8 cellular contexts compared by ENCODE assay signal in the genomic region with DNA sequence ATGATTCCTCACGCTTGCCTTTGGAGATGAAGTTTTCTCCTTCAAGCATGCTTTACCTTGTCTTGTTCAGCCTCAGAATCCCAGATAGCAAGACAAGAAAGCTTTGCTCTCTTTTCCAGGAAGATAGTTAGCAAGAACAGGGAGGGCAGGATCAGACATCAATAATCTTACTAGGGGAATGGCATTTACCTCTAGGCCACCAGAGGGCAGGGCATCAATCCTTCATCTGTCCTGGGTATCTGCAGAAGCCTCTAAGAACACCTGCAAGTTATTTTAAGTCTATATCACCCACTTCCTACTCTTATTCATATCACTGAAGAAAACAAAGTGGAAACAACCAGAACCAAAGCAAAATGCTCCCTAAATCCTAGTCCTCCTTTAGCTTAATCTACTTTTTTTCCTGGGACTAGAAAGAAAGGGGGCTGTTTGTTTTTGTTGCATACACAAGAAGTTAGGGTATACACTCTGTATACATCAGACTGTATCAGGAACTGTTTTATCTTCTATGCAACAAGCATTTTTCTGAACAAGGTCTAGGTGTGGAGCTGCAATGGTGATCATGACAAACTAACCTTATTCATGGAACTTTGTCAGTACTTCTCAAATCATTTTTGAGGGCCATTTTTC.
DNase-seq lines count a peak whose midpoint lies in the region; ATAC-seq and TF ChIP-seq lines count a peak whose summit lies in the region.

No MANE protein-coding gene starts in this region.

- H3K4me3 ChIP-seq in coronary artery = no peak overlapping the region

- CTCF ChIA-PET in Calu3 (lab: Charles Lee) = interaction anchor here (0.6 kb wide), 1 partner anchor 320 kb away, joined by 3 read pairs; no protein-coding TSS in a partner anchor
- CTCF ChIA-PET in activated CD8-positive, alpha-beta T cell treated with anti-CD3 and anti-CD28 coated beads for 36 hours (lab: Charles Lee) = no interaction called here
- CTCF ChIA-PET in activated CD4-positive, alpha-beta memory T cell treated with anti-CD3 and anti-CD28 coated beads, Interleukin-2, amount 10 ng/mL, durations not matched to agents 7 days and 5 days (lab: Charles Lee) = no interaction called here

- H3K4me3 Mint-ChIP-seq in Calu3 (ENCODE audit: low read depth, unreplicated experiment) = no peak overlapping the region
- no peak overlapping the region for H3K4me3 Mint-ChIP-seq in activated CD8-positive, alpha-beta T cell treated with anti-CD3 and anti-CD28 coated beads for 36 hours
- H3K4me3 Mint-ChIP-seq in activated CD4-positive, alpha-beta memory T cell treated with anti-CD3 and anti-CD28 coated beads, Interleukin-2, amount 10 ng/mL, durations not matched to agents 7 days and 5 days = no peak overlapping the region

- no peaks in the 10 kb centered on the region for H3K36me3 Mint-ChIP-seq in Calu3 (ENCODE audit: insufficient read depth, unreplicated experiment)
- H3K36me3 Mint-ChIP-seq in activated CD8-positive, alpha-beta T cell treated with anti-CD3 and anti-CD28 coated beads for 36 hours (ENCODE audit: low read depth) = no peaks in the 10 kb centered on the region
- no peaks in the 10 kb centered on the region for H3K36me3 Mint-ChIP-seq in activated CD4-positive, alpha-beta memory T cell treated with anti-CD3 and anti-CD28 coated beads, Interleukin-2, amount 10 ng/mL, durations not matched to agents 7 days and 5 days (ENCODE audit: low read depth)

- no peaks in the 10 kb centered on the region for H3K9me3 Mint-ChIP-seq in Calu3 (ENCODE audit: low read depth, unreplicated experiment)
- H3K9me3 Mint-ChIP-seq in activated CD8-positive, alpha-beta T cell treated with anti-CD3 and anti-CD28 coated beads for 36 hours = peaks cover 1% of the 10 kb centered on the region
- peaks cover 4% of the 10 kb centered on the region for H3K9me3 Mint-ChIP-seq in activated CD4-positive, alpha-beta memory T cell treated with anti-CD3 and anti-CD28 coated beads, Interleukin-2, amount 10 ng/mL, durations not matched to agents 7 days and 5 days

- peak; percentile 49 for TF ChIP-seq CTCF in Calu3 (IDR thresholded peaks at IDR 0.05; ENCODE audit: unreplicated experiment)
- peak; percentile 77 for TF ChIP-seq CTCF in LNCAP (IDR thresholded peaks at IDR 0.05)
- no peak for TF ChIP-seq CTCF in activated CD8-positive, alpha-beta T cell treated with anti-CD3 and anti-CD28 coated beads for 36 hours (IDR thresholded peaks at IDR 0.05)
- TF ChIP-seq CTCF in coronary artery (IDR thresholded peaks at IDR 0.05) = no peak

- no TSS peak for BruUV-seq in Calu3 (replicated peaks; lab: Mats Ljungman, UMichigan)

- DNase-seq in Calu3 (peak; percentile 51), lung microvascular endothelial cell (ENCODE audit: low read depth in 2 of 2) (peak; percentile 1 to 4), coronary artery (ENCODE audit: low spot score) (no peak)
- DNase-seq in activated CD8-positive, alpha-beta T cell treated with anti-CD3 and anti-CD28 coated beads for 36 hours = peak; percentile 16
- no peak for DNase-seq in effector CD4-positive, alpha-beta T cell
- no peak for DNase-seq in activated CD4-positive, alpha-beta memory T cell treated with anti-CD3 and anti-CD28 coated beads, Interleukin-2, amount 10 ng/mL, durations not matched to agents 7 days and 5 days

- no peak overlapping the region for H3K27ac ChIP-seq in coronary artery

- peak; percentile 74 for ATAC-seq in GM21423 (IDR thresholded peaks at IDR 0.05; ENCODE audit: unreplicated experiment)
- ATAC-seq in activated CD8-positive, alpha-beta T cell treated with anti-CD3 and anti-CD28 coated beads for 36 hours = no peak

- H3K27me3 Mint-ChIP-seq in Calu3 (ENCODE audit: unreplicated experiment) = no peaks in the 10 kb centered on the region
- no peaks in the 10 kb centered on the region for H3K27me3 Mint-ChIP-seq in activated CD8-positive, alpha-beta T cell treated with anti-CD3 and anti-CD28 coated beads for 36 hours
- H3K27me3 Mint-ChIP-seq in activated CD4-positive, alpha-beta memory T cell treated with anti-CD3 and anti-CD28 coated beads, Interleukin-2, amount 10 ng/mL, durations not matched to agents 7 days and 5 days = no peaks in the 10 kb centered on the region

- intact Hi-C loops in Calu3 (cut with micrococcal nuclease; ENCODE audit: unreplicated experiment) = loop anchor here (1.0 kb wide), 3 partner anchors 424 to 742 kb away; no protein-coding TSS in a partner anchor
- intact Hi-C loops in activated CD8-positive, alpha-beta T cell treated with anti-CD3 and anti-CD28 coated beads for 36 hours (cut with micrococcal nuclease) = no loop called here

- no peaks in the 10 kb centered on the region for H3K4me1 Mint-ChIP-seq in Calu3 (ENCODE audit: low read depth, unreplicated experiment)
- no peaks in the 10 kb centered on the region for H3K4me1 Mint-ChIP-seq in activated CD8-positive, alpha-beta T cell treated with anti-CD3 and anti-CD28 coated beads for 36 hours (ENCODE audit: low read depth)
- no peaks in the 10 kb centered on the region for H3K4me1 Mint-ChIP-seq in activated CD4-positive, alpha-beta memory T cell treated with anti-CD3 and anti-CD28 coated beads, Interleukin-2, amount 10 ng/mL, durations not matched to agents 7 days and 5 days

- H3K27ac Mint-ChIP-seq in Calu3 (ENCODE audit: unreplicated experiment) = no peak overlapping the region
- H3K27ac Mint-ChIP-seq in activated CD8-positive, alpha-beta T cell treated with anti-CD3 and anti-CD28 coated beads for 36 hours = no peak overlapping the region
- H3K27ac Mint-ChIP-seq in activated CD4-positive, alpha-beta memory T cell treated with anti-CD3 and anti-CD28 coated beads, Interleukin-2, amount 10 ng/mL, durations not matched to agents 7 days and 5 days = no peak overlapping the region

- POLR2A ChIA-PET in activated CD8-positive, alpha-beta T cell treated with anti-CD3 and anti-CD28 coated beads for 36 hours (lab: Charles Lee) = no interaction called here
- POLR2A ChIA-PET in activated CD4-positive, alpha-beta memory T cell treated with anti-CD3 and anti-CD28 coated beads, Interleukin-2, amount 10 ng/mL, durations not matched to agents 7 days and 5 days (lab: Charles Lee) = no interaction called here

Comparison
In these comparisons a context has a peak if more than half of its experiments do, and no peak if none do; other contexts are left out.
1. DNase-seq: peak in Calu3 (single experiment), activated CD8-positive, alpha-beta T cell treated with anti-CD3 and anti-CD28 coated beads for 36 hours (single experiment) and lung microvascular endothelial cell (2 of 2); none in effector CD4-positive, alpha-beta T cell (single experiment), activated CD4-positive, alpha-beta memory T cell treated with anti-CD3 and anti-CD28 coated beads, Interleukin-2, amount 10 ng/mL, durations not matched to agents 7 days and 5 days (single experiment) and coronary artery (single experiment).
2. CTCF ChIP-seq: peak in Calu3 (single experiment) and LNCAP (single experiment); none in activated CD8-positive, alpha-beta T cell treated with anti-CD3 and anti-CD28 coated beads for 36 hours (single experiment) and coronary artery (single experiment).